7 cellular contexts compared by ENCODE assay signal in genomic region chr17:39981207-39982068, GRCh38. TPM values are rescaled to one million over a fixed set of nuclear protein-coding genes. Genes with fewer than 3 reads are reported as not detected.
DNase-seq lines count a peak whose midpoint lies in the region; TF ChIP-seq lines count a peak whose summit lies in the region.

No MANE protein-coding gene starts in this region.

- H3K4me3 ChIP-seq in HEK293 (ENCODE audit: low read depth, low read length) (peak overlapping the region; percentile 99), SK-N-MC (peak overlapping the region; percentile 89), fibroblast of lung (replicated peaks in 1 of 4; ENCODE audit: control extremely low read depth in 1 of 4, insufficient read depth in 1 of 4, low read depth in 3 of 4, low read length in 4 of 4) (peak overlapping the region; percentile 85 to 94 (median 86)), ovary (peak overlapping the region; percentile 80)

- H2AFZ ChIP-seq in fibroblast of lung (ENCODE audit: low read length): peak overlapping the region; percentile 39

- no peak for TF ChIP-seq EP300 in ovary (IDR thresholded peaks at IDR 0.05)

- H3K27ac ChIP-seq in HEK293 (ENCODE audit: extremely low read depth, low read depth, low read length) (peak overlapping the region; percentile 88), SK-N-MC (peak overlapping the region; percentile 93), fibroblast of lung (ENCODE audit: insufficient read depth, low read length) (peak overlapping the region; percentile 93), ovary (peak overlapping the region; percentile 42 to 65)

- H3K79me2 ChIP-seq in fibroblast of lung (ENCODE audit: control insufficient read depth, insufficient read depth, low read length): peaks cover 31% of the 10 kb centered on the region

- H3K9ac ChIP-seq in SK-N-MC (ENCODE audit: insufficient read length): peak overlapping the region; percentile 98
- H3K9ac ChIP-seq in fibroblast of lung (ENCODE audit: insufficient read depth, low read length): peak overlapping the region; percentile 97

- intact Hi-C loops in ovary (cut with DNase I): no loop called here

- CTCF ChIA-PET in HEK293 (lab: Yijun Ruan, JAX): interaction anchor here (0.5 to 6.3 kb wide), 24 partner anchors 10 to 428 kb away, joined by 3 to 72 read pairs (median 5); no protein-coding TSS in a partner anchor

- H3K36me3 ChIP-seq in HEK293 (ENCODE audit: control insufficient read depth in 2 of 2, insufficient read depth in 1 of 2, low read length in 2 of 2) (peaks cover 23 to 29% of the 10 kb centered on the region in 2 experiments), SK-N-MC (ENCODE audit: insufficient read depth, low read length) (peaks cover 40% of the 10 kb centered on the region), fibroblast of lung (ENCODE audit: control insufficient read depth, insufficient read depth, low read length) (peaks cover 14% of the 10 kb centered on the region), ovary (no peaks in the 10 kb centered on the region)

- WGBS in ovary, 3 donors: 2 to 4% (median 3%) methylated on average over 20 of the region's 20 CpGs

- no peak for TF ChIP-seq POLR2A in ovary (IDR thresholded peaks at IDR 0.05)

- POLR2A ChIA-PET in HEK293 (lab: Yijun Ruan, JAX): interaction anchor here (1.0 to 2.5 kb wide), 21 partner anchors 9 to 360 kb away, joined by 3 to 41 read pairs (median 5); partner anchors contain the start of genes ERBB2, LRRC3C, MED24 and NR1D1

- H3K9me3 ChIP-seq in HEK293 (ENCODE audit: control insufficient read depth, insufficient read depth, low read depth, low read length) (no peaks in the 10 kb centered on the region), SK-N-MC (ENCODE audit: low read depth, low read length) (no peaks in the 10 kb centered on the region), fibroblast of lung (ENCODE audit: control insufficient read depth, insufficient read depth, low read depth, low read length) (no peaks in the 10 kb centered on the region), ovary (no peaks in the 10 kb centered on the region)

- peak overlapping the region; percentile 86 for H3K4me2 ChIP-seq in fibroblast of lung (ENCODE audit: extremely low read depth, insufficient read depth, low read length)

- TF ChIP-seq CTCF in HEK293 (tag by site-specific recombination; IDR thresholded peaks at IDR 0.05) (no peak), fibroblast of lung (conservative IDR thresholded peaks at IDR 0.05 in 1 of 2, IDR thresholded peaks at IDR 0.05 in 1 of 2; ENCODE audit: low read depth in 1 of 2, low read length in 2 of 2) (peak in 1 of 2 donors; percentile 4), ovary (IDR thresholded peaks at IDR 0.05) (no peak)

- DNase-seq in SK-N-MC (ENCODE audit: low read depth, low spot score): no peak
- DNase-seq in fibroblast of lung (ENCODE audit: low read depth in 2 of 2): peak in 1 of 2 donors; percentile 2
- no peak for DNase-seq in ovary
- no peak for DNase-seq in SHP77 (lab: John Stamatoyannopoulos, UW)
- DNase-seq in 8988T: no peak
- DNase-seq in NCI-H345 (lab: John Stamatoyannopoulos, UW): no peak

- H3K27me3 ChIP-seq in fibroblast of lung (ENCODE audit: control insufficient read depth, insufficient read depth, low read length): no peaks in the 10 kb centered on the region
- H3K27me3 ChIP-seq in ovary: no peaks in the 10 kb centered on the region

- H3K4me1 ChIP-seq in HEK293 (ENCODE audit: control insufficient read depth, insufficient read depth, low read length) (no peaks in the 10 kb centered on the region; the same call in 1 of the 2 replicates), fibroblast of lung (ENCODE audit: control insufficient read depth, extremely low read depth, insufficient read depth, low read length) (peaks cover 10% of the 10 kb centered on the region), ovary (ENCODE audit: insufficient read depth) (peaks cover 1% of the 10 kb centered on the region)

- no peaks in the 10 kb centered on the region for H4K20me1 ChIP-seq in fibroblast of lung (ENCODE audit: control insufficient read depth, extremely low read depth, insufficient read depth, low read length)

TF ChIP-seq in HEK293, 187 proteins besides CTCF, POLR2A, EP300 and RAD21 (continues in another document):
- TF ChIP-seq PRDM10 (tag by site-specific recombination; IDR thresholded peaks at IDR 0.05) (peak; percentile 58; the same call in 1 of the 2 replicates), ZNF548 (tag by site-specific recombination; IDR thresholded peaks at IDR 0.05) (no peak)
- TF ChIP-seq, protein P1, sequence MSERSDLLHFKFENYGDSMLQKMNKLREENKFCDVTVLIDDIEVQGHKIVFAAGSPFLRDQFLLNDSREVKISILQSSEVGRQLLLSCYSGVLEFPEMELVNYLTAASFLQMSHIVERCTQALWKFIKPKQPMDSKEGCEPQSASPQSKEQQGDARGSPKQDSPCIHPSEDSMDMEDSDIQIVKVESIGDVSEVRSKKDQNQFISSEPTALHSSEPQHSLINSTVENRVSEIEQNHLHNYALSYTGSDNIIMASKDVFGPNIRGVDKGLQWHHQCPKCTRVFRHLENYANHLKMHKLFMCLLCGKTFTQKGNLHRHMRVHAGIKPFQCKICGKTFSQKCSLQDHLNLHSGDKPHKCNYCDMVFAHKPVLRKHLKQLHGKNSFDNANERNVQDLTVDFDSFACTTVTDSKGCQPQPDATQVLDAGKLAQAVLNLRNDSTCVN (tag by site-specific recombination; optimal IDR thresholded peaks at IDR 0.05): no peak

RNA-seq across cellular contexts. Expression of gene PSMD3, which starts 0.8 kb away (rescaled TPM):
- 55.2 and 55.5 TPM in 2 replicates for total RNA-seq in fibroblast of lung
- 66.9 and 107 TPM in 2 replicates for polyA plus RNA-seq in fibroblast of lung
- polyA plus RNA-seq in fibroblast of lung (2012): 83.3 and 134 TPM in 2 replicates
- 181 and 235 TPM in 2 replicates for polyA minus RNA-seq in fibroblast of lung (ENCODE audit: low replicate concordance)
- 10 to 100 TPM; 48.2 to 88.4 (median 75.8) TPM for total RNA-seq in ovary
- 10 to 100 TPM; 63.9 to 70.1 TPM for polyA plus RNA-seq in ovary

RNA-seq across cellular contexts. Expression of gene GSDMA, which starts 18.6 kb away (rescaled TPM):
- total RNA-seq in fibroblast of lung (not detected in 2 replicates), ovary (under 1 TPM in 2 of 7 donors, not detected in 5; 0.10 to 0.11 TPM)
- polyA plus RNA-seq in fibroblast of lung (not detected in 2 replicates), ovary (under 1 TPM; 0.19 to 0.55 TPM)
- polyA plus RNA-seq in fibroblast of lung (2012): not detected in 2 replicates
- polyA minus RNA-seq in fibroblast of lung (ENCODE audit: low replicate concordance): not detected in 2 replicates

RNA-seq across cellular contexts. Expression of gene CSF3, which starts 33.8 kb away (rescaled TPM):
- total RNA-seq in fibroblast of lung (not detected in 2 replicates), ovary (100 to 1,000 TPM in 1 of 7 donors, 1 to 10 TPM in 2, under 1 TPM in 2, not detected in 2; 0.32 to 197 (median 1.7) TPM)
- polyA plus RNA-seq in fibroblast of lung (0.12 TPM in 1 of 2 replicates, not detected in the other), ovary (1 to 10 TPM in 1 of 2 donors, not detected in 1; 1.1 TPM)
- 0.17 TPM in 1 of 2 replicates, not detected in the other for polyA plus RNA-seq in fibroblast of lung (2012)
- polyA minus RNA-seq in fibroblast of lung (ENCODE audit: low replicate concordance): not detected in 2 replicates

RNA-seq across cellular contexts. Expression of gene LRRC3C, which starts 53.9 kb away (rescaled TPM):
- total RNA-seq in fibroblast of lung (not detected in 2 replicates), ovary (under 1 TPM in 1 of 7 donors, not detected in 6; 0.27 TPM)
- polyA plus RNA-seq in fibroblast of lung (not detected in 2 replicates), ovary (under 1 TPM in 1 of 2 donors, not detected in 1; 0.12 TPM)
- not detected in 2 replicates for polyA plus RNA-seq in fibroblast of lung (2012)
- not detected in 2 replicates for polyA minus RNA-seq in fibroblast of lung (ENCODE audit: low replicate concordance)

RNA-seq across cellular contexts. Expression of gene ORMDL3, which starts 54.0 kb away (rescaled TPM):
- 48.1 and 51.9 TPM in 2 replicates for total RNA-seq in fibroblast of lung
- polyA plus RNA-seq in fibroblast of lung: 22.3 and 30.1 TPM in 2 replicates
- 64.2 and 75.9 TPM in 2 replicates for polyA plus RNA-seq in fibroblast of lung (2012)
- polyA minus RNA-seq in fibroblast of lung (ENCODE audit: low replicate concordance): 144 and 147 TPM in 2 replicates
- 10 to 100 TPM; 37.0 to 64.3 (median 52.2) TPM for total RNA-seq in ovary
- polyA plus RNA-seq in ovary: 10 to 100 TPM; 43.7 to 97.5 TPM
